ENCODE assay signal across 2 cellular contexts in the genomic region with DNA sequence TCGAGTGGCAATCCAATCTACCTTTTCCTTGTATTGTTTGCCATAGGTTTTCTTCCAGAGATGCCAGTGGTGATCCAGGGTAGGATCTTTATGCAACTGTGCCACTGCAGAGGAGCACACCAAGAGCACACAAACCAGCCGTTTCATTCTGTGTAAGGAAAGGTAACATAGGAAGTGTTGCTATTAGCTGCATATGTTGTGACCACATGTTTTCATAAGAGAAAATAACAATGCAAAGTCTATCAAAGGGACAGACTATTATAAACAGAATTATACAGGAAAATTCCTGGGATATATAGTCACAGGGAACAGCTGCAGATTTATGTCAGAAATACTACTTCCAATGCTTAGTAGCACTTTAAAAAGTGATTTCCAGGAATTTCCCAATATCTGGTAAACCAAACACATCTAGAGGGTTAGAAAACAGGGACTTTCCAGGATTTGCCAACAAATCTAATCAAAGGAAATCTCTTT.
TF ChIP-seq lines count a peak whose summit lies in the region.

No MANE protein-coding gene starts in this region.

TF ChIP-seq in A549, 52 proteins besides CTCF, POLR2A, EP300 and RAD21:
- TF ChIP-seq, protein P1, sequence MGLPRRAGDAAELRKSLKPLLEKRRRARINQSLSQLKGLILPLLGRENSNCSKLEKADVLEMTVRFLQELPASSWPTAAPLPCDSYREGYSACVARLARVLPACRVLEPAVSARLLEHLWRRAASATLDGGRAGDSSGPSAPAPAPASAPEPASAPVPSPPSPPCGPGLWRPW (IDR thresholded peaks at IDR 0.05) = no peak
- TF ChIP-seq, protein P2, sequence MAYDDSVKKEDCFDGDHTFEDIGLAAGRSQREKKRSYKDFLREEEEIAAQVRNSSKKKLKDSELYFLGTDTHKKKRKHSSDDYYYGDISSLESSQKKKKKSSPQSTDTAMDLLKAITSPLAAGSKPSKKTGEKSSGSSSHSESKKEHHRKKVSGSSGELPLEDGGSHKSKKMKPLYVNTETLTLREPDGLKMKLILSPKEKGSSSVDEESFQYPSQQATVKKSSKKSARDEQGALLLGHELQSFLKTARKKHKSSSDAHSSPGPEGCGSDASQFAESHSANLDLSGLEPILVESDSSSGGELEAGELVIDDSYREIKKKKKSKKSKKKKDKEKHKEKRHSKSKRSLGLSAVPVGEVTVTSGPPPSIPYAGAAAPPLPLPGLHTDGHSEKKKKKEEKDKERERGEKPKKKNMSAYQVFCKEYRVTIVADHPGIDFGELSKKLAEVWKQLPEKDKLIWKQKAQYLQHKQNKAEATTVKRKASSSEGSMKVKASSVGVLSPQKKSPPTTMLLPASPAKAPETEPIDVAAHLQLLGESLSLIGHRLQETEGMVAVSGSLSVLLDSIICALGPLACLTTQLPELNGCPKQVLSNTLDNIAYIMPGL (CRISPR knock-in tag; IDR thresholded peaks at IDR 0.05; ENCODE audit: borderline replicate concordance) = no peak
- TF ChIP-seq FOSL2 (IDR thresholded peaks at IDR 0.05) (no peak), FOSL2 (CRISPR knock-in tag; IDR thresholded peaks at IDR 0.05) (peak; percentile 39; the same call in 1 of the 2 replicates), CEBPB (IDR thresholded peaks at IDR 0.05) (peak; percentile 66 to 82; a peak in 2 of 4 replicates), ESRRA (IDR thresholded peaks at IDR 0.05; ENCODE audit: borderline replicate concordance, low read length) (no peak)
TF ChIP-seq in A549: peak in this region for 2.

TF ChIP-seq in HepG2, 621 proteins besides CTCF, POLR2A, EP300 and RAD21:
- TF ChIP-seq RELA (CRISPR knock-in tag; IDR thresholded peaks at IDR 0.05) (peak; percentile 86; the same call in 1 of the 2 replicates), BCL6 (CRISPR knock-in tag; IDR thresholded peaks at IDR 0.05) (peak; percentile 92)
- TF ChIP-seq, protein P3, sequence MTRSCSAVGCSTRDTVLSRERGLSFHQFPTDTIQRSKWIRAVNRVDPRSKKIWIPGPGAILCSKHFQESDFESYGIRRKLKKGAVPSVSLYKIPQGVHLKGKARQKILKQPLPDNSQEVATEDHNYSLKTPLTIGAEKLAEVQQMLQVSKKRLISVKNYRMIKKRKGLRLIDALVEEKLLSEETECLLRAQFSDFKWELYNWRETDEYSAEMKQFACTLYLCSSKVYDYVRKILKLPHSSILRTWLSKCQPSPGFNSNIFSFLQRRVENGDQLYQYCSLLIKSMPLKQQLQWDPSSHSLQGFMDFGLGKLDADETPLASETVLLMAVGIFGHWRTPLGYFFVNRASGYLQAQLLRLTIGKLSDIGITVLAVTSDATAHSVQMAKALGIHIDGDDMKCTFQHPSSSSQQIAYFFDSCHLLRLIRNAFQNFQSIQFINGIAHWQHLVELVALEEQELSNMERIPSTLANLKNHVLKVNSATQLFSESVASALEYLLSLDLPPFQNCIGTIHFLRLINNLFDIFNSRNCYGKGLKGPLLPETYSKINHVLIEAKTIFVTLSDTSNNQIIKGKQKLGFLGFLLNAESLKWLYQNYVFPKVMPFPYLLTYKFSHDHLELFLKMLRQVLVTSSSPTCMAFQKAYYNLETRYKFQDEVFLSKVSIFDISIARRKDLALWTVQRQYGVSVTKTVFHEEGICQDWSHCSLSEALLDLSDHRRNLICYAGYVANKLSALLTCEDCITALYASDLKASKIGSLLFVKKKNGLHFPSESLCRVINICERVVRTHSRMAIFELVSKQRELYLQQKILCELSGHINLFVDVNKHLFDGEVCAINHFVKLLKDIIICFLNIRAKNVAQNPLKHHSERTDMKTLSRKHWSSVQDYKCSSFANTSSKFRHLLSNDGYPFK (CRISPR knock-in tag; IDR thresholded peaks at IDR 0.05; ENCODE audit: borderline replicate concordance) = no peak
- TF ChIP-seq, protein P4, sequence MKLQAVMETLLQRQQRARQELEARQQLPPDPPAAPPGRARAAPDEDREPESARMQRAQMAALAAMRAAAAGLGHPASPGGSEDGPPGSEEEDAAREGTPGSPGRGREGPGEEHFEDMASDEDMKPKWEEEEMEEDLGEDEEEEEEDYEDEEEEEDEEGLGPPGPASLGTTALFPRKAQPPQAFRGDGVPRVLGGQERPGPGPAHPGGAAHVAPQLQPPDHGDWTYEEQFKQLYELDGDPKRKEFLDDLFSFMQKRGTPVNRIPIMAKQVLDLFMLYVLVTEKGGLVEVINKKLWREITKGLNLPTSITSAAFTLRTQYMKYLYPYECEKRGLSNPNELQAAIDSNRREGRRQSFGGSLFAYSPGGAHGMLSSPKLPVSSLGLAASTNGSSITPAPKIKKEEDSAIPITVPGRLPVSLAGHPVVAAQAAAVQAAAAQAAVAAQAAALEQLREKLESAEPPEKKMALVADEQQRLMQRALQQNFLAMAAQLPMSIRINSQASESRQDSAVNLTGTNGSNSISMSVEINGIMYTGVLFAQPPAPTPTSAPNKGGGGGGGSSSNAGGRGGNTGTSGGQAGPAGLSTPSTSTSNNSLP (IDR thresholded peaks at IDR 0.05; ENCODE audit: low read depth, low read length) = 0 out of 2 replicates have a peak, but pooled peaks have one; percentile 11
